In genomic region chr7:100467638-100468373, GRCh38 we compare ENCODE assay signal across 18 cellular contexts. TPM values are rescaled to one million over a fixed set of nuclear protein-coding genes. Genes with fewer than 3 reads are reported as not detected.
A peak's percentile ranks its signal among the peaks of the same experiment; 100 is the strongest.
DNase-seq lines count a peak whose midpoint lies in the region; ATAC-seq, FAIRE-seq and TF ChIP-seq lines count a peak whose summit lies in the region.
"Had no signal": no experiment of that assay in that cellular context is flagged by ENCODE, and none has a peak within 500 bp of the region (broad histone marks: within the 10 kb centered on the region; RNA-seq: fewer than 3 reads in every experiment).

No MANE protein-coding gene starts in this region.

- peaks cover 0 to 24% (median 3%) of the 10 kb centered on the region in 4 donors for H3K4me1 ChIP-seq in Peyer's patch

- FAIRE-seq in D721Med (lab: Jason Lieb, UNC) = no peak
- FAIRE-seq: keratinocyte had no signal

- ATAC-seq in sciatic nerve = peak; percentile 19

- DNase-seq in DMS79 (lab: John Stamatoyannopoulos, UW) (peak; percentile 12), globus pallidus (ENCODE audit: low spot score) (peak; percentile 98), sciatic nerve (ENCODE audit: low spot score) (peak; percentile 84), D721Med (ENCODE audit: insufficient read length, low spot score) (no peak), Peyer's patch (no peak)
- DNase-seq in activated CD4-positive, alpha-beta T cell treated with anti-CD3 and anti-CD28 coated beads for 1 hour = no peak
- DNase-seq: activated CD4-positive, alpha-beta T cell treated with anti-CD3 and anti-CD28 coated beads for 4 hours; activated naive CD4-positive, alpha-beta T cell treated with anti-CD3 and anti-CD28 coated beads, Interleukin-2, amount 50 U/mL, for 16 hours; AML-193; NCI-H1417 treated with DMSO at 0.1 percent for 48 hours; SHP77; stimulated activated naive CD4-positive, alpha-beta T cell treated with Interleukin-2 at 50 U/mL for 16 hours had no signal

- no peaks in the 10 kb centered on the region for H3K9me3 ChIP-seq in Peyer's patch

- no peak overlapping the region for H3K4me3 ChIP-seq in Peyer's patch
- H3K4me3 ChIP-seq: cardiac muscle cell had no signal

- intact Hi-C loops in sciatic nerve (cut with DNase I) = loop anchor here (5.0 kb wide), 2 partner anchors 94 to 224 kb away; partner anchors contain the start of gene GIGYF1

- TF ChIP-seq CTCF in VCaP (conservative IDR thresholded peaks at IDR 0.05) (no peak), D721Med (IDR thresholded peaks at IDR 0.05; ENCODE audit: insufficient read depth, missing control alignments) (no peak), Peyer's patch (IDR thresholded peaks at IDR 0.05) (no peak)

- peaks cover 0 to 46% (median 0%) of the 10 kb centered on the region in 3 donors for H3K36me3 ChIP-seq in Peyer's patch

- peak overlapping the region; percentile 68; the same call in 1 of the 2 replicates for H3K27ac ChIP-seq in VCaP
- no peak overlapping the region for H3K27ac ChIP-seq in Peyer's patch
- H3K27ac ChIP-seq: cardiac muscle cell, HL-60, KMS-11 had no signal

- TF ChIP-seq POLR2A in Peyer's patch (IDR thresholded peaks at IDR 0.05) = no peak

- no peaks in the 10 kb centered on the region for H3K27me3 ChIP-seq in Peyer's patch
- H3K27me3 ChIP-seq: cardiac muscle cell had no signal

RNA-seq across cellular contexts. Expression of gene SPACDR, which starts 3.7 kb away (rescaled TPM):
- total RNA-seq in sciatic nerve = 3.6 TPM
- total RNA-seq in Peyer's patch = not detected
- total RNA-seq: glomerular endothelial cell had no signal

RNA-seq across cellular contexts. Expression of gene TSC22D4, which starts 11.2 kb away (rescaled TPM):
- total RNA-seq in sciatic nerve (148 TPM), Peyer's patch (10 to 100 TPM; 28.9 to 51.2 (median 40.6) TPM)

RNA-seq across cellular contexts. Expression of gene NYAP1, which starts 15.9 kb away (rescaled TPM):
- total RNA-seq in sciatic nerve = 9.1 TPM
- 1 to 10 TPM in 1 of 4 donors, under 1 TPM in 2, not detected in 1; 0.38 to 2.5 (median 0.40) TPM for total RNA-seq in Peyer's patch

RNA-seq across cellular contexts. Expression of gene PPP1R35, which starts 31.5 kb away (rescaled TPM):
- 25.3 TPM for total RNA-seq in sciatic nerve
- total RNA-seq in Peyer's patch = 10 to 100 TPM; 44.8 to 67.7 (median 49.0) TPM

RNA-seq across cellular contexts. Expression of gene MEPCE, which starts 38.2 kb away (rescaled TPM):
- total RNA-seq in sciatic nerve = 37.0 TPM
- 10 to 100 TPM; 17.3 to 46.3 (median 32.2) TPM for total RNA-seq in Peyer's patch

Comparison
In these comparisons a context has a peak if more than half of its experiments do, and no peak if none do; other contexts are left out.
1. DNase-seq: peak in DMS79 (single experiment), globus pallidus (single experiment) and sciatic nerve (single experiment); none in activated CD4-positive, alpha-beta T cell treated with anti-CD3 and anti-CD28 coated beads for 1 hour (single experiment), D721Med (single experiment) and Peyer's patch (0 of 3).